ENCODE assay signal across 9 cellular contexts in the genomic region with DNA sequence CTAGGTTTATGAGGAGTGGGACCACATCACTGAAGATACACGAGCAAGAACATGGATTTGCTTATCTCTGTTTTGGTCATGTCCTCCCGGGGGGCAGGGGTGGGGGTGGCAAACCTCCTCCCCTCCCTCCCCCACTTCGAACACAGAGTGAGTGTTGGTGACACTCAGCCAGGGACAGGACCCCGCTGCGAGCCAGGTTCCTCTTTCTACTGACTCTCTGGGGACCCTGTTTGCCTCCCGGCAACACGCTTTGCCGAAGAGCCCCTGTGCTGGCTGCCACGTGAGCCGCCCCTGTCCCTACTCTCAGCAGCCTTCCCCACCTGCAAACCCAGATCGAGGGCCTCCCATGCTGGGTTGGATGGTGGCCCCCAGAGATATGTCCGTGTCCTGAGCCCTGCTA. TPM values are rescaled to one million over a fixed set of nuclear protein-coding genes. Genes with fewer than 3 reads are reported as not detected.
DNase-seq lines count a peak whose midpoint lies in the region; ATAC-seq and TF ChIP-seq lines count a peak whose summit lies in the region.
"Had no signal": no experiment of that assay in that cellular context is flagged by ENCODE, and none has a peak within 500 bp of the region (broad histone marks: within the 10 kb centered on the region; RNA-seq: fewer than 3 reads in every experiment).

No MANE protein-coding gene starts in this region.

- no peaks in the 10 kb centered on the region for H3K9me3 Mint-ChIP-seq in WTC11

- CTCF ChIA-PET in WTC11 (lab: Charles Lee) = no interaction called here

- no peak overlapping the region for H3K4me3 Mint-ChIP-seq in WTC11

- H3K27me3 Mint-ChIP-seq in WTC11 (ENCODE audit: low read depth) = no peaks in the 10 kb centered on the region

- DNase-seq in GM20000 (ENCODE audit: low spot score) (peak; percentile 64), germinal center (ENCODE audit: low spot score) (peak; percentile 89), DMS 273 treated with DMSO at 0.1 percent for 48 hours (lab: John Stamatoyannopoulos, UW) (no peak), medulla oblongata (ENCODE audit: extremely low spot score) (no peak), NCI-H2227 treated with DMSO at 0.1 percent for 48 hours (lab: John Stamatoyannopoulos, UW) (no peak), WTC11 (ENCODE audit: low spot score) (no peak)
- DNase-seq: OCI-M1 had no signal

- no peak overlapping the region for H3K27ac Mint-ChIP-seq in WTC11

- TF ChIP-seq CTCF in GM20000 (IDR thresholded peaks at IDR 0.05; ENCODE audit: extremely low read depth, missing control alignments) (no peak), WTC11 (IDR thresholded peaks at IDR 0.05) (no peak)

- peak; percentile 48 for ATAC-seq in GM18502 (IDR thresholded peaks at IDR 0.05; ENCODE audit: poor library complexity, unreplicated experiment)
- ATAC-seq in HG03469 (IDR thresholded peaks at IDR 0.05; ENCODE audit: unreplicated experiment) = peak; percentile 59
- ATAC-seq in WTC11 = no peak

- POLR2A ChIA-PET in WTC11 (lab: Charles Lee) = no interaction called here

- no peaks in the 10 kb centered on the region for H3K4me1 Mint-ChIP-seq in WTC11

- no peaks in the 10 kb centered on the region for H3K36me3 Mint-ChIP-seq in WTC11

TF ChIP-seq in WTC11, 78 proteins besides CTCF, POLR2A, EP300 and RAD21:
- TF ChIP-seq CREB1 (CRISPR knock-in tag; IDR thresholded peaks at IDR 0.05) = no peak
- TF ChIP-seq FOXP1 (CRISPR knock-in tag; IDR thresholded peaks at IDR 0.05; ENCODE audit: borderline replicate concordance) = no peak
- TF ChIP-seq GTF2I (CRISPR knock-in tag; conservative IDR thresholded peaks at IDR 0.05) = no peak
- no peak for TF ChIP-seq SMAD3 (CRISPR knock-in tag; IDR thresholded peaks at IDR 0.05; ENCODE audit: borderline replicate concordance)
- no peak for TF ChIP-seq IRF2 (CRISPR knock-in tag; IDR thresholded peaks at IDR 0.05; ENCODE audit: borderline replicate concordance, low read depth)
- TF ChIP-seq, protein P1, sequence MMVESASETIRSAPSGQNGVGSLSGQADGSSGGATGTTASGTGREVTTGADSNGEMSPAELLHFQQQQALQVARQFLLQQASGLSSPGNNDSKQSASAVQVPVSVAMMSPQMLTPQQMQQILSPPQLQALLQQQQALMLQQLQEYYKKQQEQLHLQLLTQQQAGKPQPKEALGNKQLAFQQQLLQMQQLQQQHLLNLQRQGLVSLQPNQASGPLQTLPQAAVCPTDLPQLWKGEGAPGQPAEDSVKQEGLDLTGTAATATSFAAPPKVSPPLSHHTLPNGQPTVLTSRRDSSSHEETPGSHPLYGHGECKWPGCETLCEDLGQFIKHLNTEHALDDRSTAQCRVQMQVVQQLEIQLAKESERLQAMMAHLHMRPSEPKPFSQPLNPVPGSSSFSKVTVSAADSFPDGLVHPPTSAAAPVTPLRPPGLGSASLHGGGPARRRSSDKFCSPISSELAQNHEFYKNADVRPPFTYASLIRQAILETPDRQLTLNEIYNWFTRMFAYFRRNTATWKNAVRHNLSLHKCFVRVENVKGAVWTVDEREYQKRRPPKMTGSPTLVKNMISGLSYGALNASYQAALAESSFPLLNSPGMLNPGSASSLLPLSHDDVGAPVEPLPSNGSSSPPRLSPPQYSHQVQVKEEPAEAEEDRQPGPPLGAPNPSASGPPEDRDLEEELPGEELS (CRISPR knock-in tag; IDR thresholded peaks at IDR 0.05) = no peak
- TF ChIP-seq, protein P2, sequence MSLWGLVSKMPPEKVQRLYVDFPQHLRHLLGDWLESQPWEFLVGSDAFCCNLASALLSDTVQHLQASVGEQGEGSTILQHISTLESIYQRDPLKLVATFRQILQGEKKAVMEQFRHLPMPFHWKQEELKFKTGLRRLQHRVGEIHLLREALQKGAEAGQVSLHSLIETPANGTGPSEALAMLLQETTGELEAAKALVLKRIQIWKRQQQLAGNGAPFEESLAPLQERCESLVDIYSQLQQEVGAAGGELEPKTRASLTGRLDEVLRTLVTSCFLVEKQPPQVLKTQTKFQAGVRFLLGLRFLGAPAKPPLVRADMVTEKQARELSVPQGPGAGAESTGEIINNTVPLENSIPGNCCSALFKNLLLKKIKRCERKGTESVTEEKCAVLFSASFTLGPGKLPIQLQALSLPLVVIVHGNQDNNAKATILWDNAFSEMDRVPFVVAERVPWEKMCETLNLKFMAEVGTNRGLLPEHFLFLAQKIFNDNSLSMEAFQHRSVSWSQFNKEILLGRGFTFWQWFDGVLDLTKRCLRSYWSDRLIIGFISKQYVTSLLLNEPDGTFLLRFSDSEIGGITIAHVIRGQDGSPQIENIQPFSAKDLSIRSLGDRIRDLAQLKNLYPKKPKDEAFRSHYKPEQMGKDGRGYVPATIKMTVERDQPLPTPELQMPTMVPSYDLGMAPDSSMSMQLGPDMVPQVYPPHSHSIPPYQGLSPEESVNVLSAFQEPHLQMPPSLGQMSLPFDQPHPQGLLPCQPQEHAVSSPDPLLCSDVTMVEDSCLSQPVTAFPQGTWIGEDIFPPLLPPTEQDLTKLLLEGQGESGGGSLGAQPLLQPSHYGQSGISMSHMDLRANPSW (CRISPR knock-in tag; conservative IDR thresholded peaks at IDR 0.05; ENCODE audit: low read depth) = no peak
- no peak for TF ChIP-seq OVOL2 (CRISPR knock-in tag; IDR thresholded peaks at IDR 0.05; ENCODE audit: borderline replicate concordance)
- no peak for TF ChIP-seq GABPB1 (CRISPR knock-in tag; IDR thresholded peaks at IDR 0.05)
- TF ChIP-seq NR1H2 (CRISPR knock-in tag; IDR thresholded peaks at IDR 0.05) = no peak
- no peak for TF ChIP-seq HMGA2 (CRISPR knock-in tag; IDR thresholded peaks at IDR 0.05)
- TF ChIP-seq PRRX2 (CRISPR knock-in tag; IDR thresholded peaks at IDR 0.05) = no peak
- TF ChIP-seq ATF1 (CRISPR knock-in tag; IDR thresholded peaks at IDR 0.05) = no peak
- no peak for TF ChIP-seq ZBTB21 (CRISPR knock-in tag; IDR thresholded peaks at IDR 0.05; ENCODE audit: borderline replicate concordance)
- TF ChIP-seq TP53 (CRISPR knock-in tag; IDR thresholded peaks at IDR 0.05) = no peak
- TF ChIP-seq ZNF423 (CRISPR knock-in tag; IDR thresholded peaks at IDR 0.05) = no peak
- no peak for TF ChIP-seq NR3C1 (CRISPR knock-in tag; conservative IDR thresholded peaks at IDR 0.05; ENCODE audit: low read depth)
- TF ChIP-seq TEAD4 (CRISPR knock-in tag; IDR thresholded peaks at IDR 0.05) = no peak

RNA-seq across cellular contexts. Expression of a gene that starts 34.7 kb away (rescaled TPM):
- total RNA-seq in WTC11 (2021) = 0.32 to 0.37 TPM (median 0.32 TPM) in 3 replicates

RNA-seq across cellular contexts. Expression of a gene that starts 49.5 kb away (rescaled TPM):
- total RNA-seq in WTC11 (2021) = 70.6 to 88.2 TPM (median 83.1 TPM) in 3 replicates

Comparison
In these comparisons a context has a peak if more than half of its experiments do, and no peak if none do; other contexts are left out.
1. DNase-seq: peak in GM20000 (single experiment) and germinal center (single experiment); none in DMS 273 treated with DMSO at 0.1 percent for 48 hours (single experiment), medulla oblongata (single experiment), NCI-H2227 treated with DMSO at 0.1 percent for 48 hours (single experiment) and WTC11 (single experiment).